ENCODE assay signal across 14 cellular contexts in the genomic region with DNA sequence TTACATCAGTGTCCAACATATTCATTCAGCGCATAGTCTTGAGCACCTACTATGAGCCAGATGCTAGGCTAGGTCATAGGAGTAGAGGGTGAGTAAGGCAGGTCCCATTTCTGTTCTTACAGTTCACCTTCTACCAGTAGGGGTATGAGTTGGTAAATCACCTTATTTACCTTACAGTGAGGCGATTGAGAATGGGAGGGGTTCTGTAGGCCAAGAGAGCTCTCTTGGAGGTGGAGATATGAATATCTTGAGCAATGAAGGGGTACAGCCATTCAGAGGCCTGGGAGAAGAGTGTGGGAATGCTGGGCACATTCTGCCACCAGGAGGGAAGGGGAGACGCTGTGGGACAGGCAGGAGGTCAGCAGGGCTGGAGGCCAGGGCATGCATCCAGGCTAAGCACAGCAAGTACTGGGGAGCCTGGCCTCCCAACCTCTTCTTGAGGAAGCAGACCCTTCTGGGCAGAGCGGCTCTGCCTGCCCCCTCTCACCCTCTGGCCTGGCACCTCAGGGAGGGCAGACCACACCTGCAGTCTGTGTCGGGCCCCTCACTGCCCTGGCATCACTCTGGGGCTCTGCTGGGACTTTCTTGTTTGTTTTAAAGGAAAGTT.
"Had no signal": no experiment of that assay in that cellular context is flagged by ENCODE, and none has a peak within 500 bp of the region (broad histone marks: within the 10 kb centered on the region; RNA-seq: fewer than 3 reads in every experiment).

No MANE protein-coding gene starts in this region.

- H3K27ac Mint-ChIP-seq: progenitor cell of endocrine pancreas; stimulated activated memory B cell treated with anti-CD40 and anti-IgM and Interleukin-4, amounts not matched to agents 10 μg/mL and 1 μg/mL and 100 μg/mL, for 72 hours had no signal

- FAIRE-seq: colon, kidney had no signal

- H3K4me1 Mint-ChIP-seq: stimulated activated memory B cell treated with anti-CD40 and anti-IgM and Interleukin-4, amounts not matched to agents 10 μg/mL and 1 μg/mL and 100 μg/mL, for 72 hours had no signal

- H3K4me3 ChIP-seq: ascending aorta, right lobe of liver, spleen had no signal

- H3K9me3 Mint-ChIP-seq: naive B cell; stimulated activated memory B cell treated with anti-CD40 and anti-IgM and Interleukin-4, amounts not matched to agents 10 μg/mL and 1 μg/mL and 100 μg/mL, for 72 hours had no signal

- H3K4me3 Mint-ChIP-seq: stimulated activated memory B cell treated with anti-CD40 and anti-IgM and Interleukin-4, amounts not matched to agents 10 μg/mL and 1 μg/mL and 100 μg/mL, for 72 hours had no signal

- H3K27me3 ChIP-seq: ascending aorta, right lobe of liver, spleen had no signal

- ATAC-seq: left ventricle myocardium superior; right lobe of liver; stimulated activated memory B cell treated with anti-CD40 and anti-IgM and Interleukin-4, amounts not matched to agents 10 μg/mL and 1 μg/mL and 100 μg/mL, for 72 hours had no signal

- H3K27me3 Mint-ChIP-seq: naive B cell; stimulated activated memory B cell treated with anti-CD40 and anti-IgM and Interleukin-4, amounts not matched to agents 10 μg/mL and 1 μg/mL and 100 μg/mL, for 72 hours had no signal

- H3K36me3 ChIP-seq: right lobe of liver had no signal

- DNase-seq: activated CD4-positive, alpha-beta T cell treated with anti-CD3 and anti-CD28 coated beads, Interleukin-2, amount 50 U/mL, for 4 hours; activated T-cell treated with anti-CD3 and anti-CD28 coated beads, Interleukin-2, amount 50 U/mL, for 48 hours; effector CD8-positive, alpha-beta T cell; kidney; left ventricle myocardium superior; naive B cell; nucleus accumbens; right lobe of liver; spleen; stimulated activated CD4-positive, alpha-beta T cell treated with anti-CD3 and anti-CD28 coated beads, Interleukin-1b, Interleukin-23, amount 100 ng/mL, for 48 hours had no signal

- H3K9me3 ChIP-seq: ascending aorta, right lobe of liver, spleen had no signal

- H3K27ac ChIP-seq: ascending aorta, right lobe of liver, spleen had no signal
